In genomic region chr13:75800545-75800944, GRCh38 we compare ENCODE assay signal across 1 cellular context.
TF ChIP-seq lines count a peak whose summit lies in the region.

No MANE protein-coding gene starts in this region.

TF ChIP-seq in GM23338, 12 proteins besides CTCF, POLR2A, EP300 and RAD21 (continued from another document):
- no peak for TF ChIP-seq REST (IDR thresholded peaks at IDR 0.05; ENCODE audit: unreplicated experiment)
- no peak for TF ChIP-seq EZH2 (IDR thresholded peaks at IDR 0.05; ENCODE audit: low read depth, unreplicated experiment)
- TF ChIP-seq POLR2AphosphoS5 (IDR thresholded peaks at IDR 0.05; ENCODE audit: low read depth), result no peak
- TF ChIP-seq ZNF114 (CRISPR knock-in tag; IDR thresholded peaks at IDR 0.05), result no peak
- TF ChIP-seq EZH2phosphoT487 (IDR thresholded peaks at IDR 0.05; ENCODE audit: unreplicated experiment), result no peak
- TF ChIP-seq NANOG (IDR thresholded peaks at IDR 0.05; ENCODE audit: borderline replicate concordance), result no peak
- TF ChIP-seq ZNF462 (CRISPR knock-in tag; IDR thresholded peaks at IDR 0.05), result no peak
- no peak for TF ChIP-seq ZNF331 (CRISPR knock-in tag; IDR thresholded peaks at IDR 0.05; ENCODE audit: low read depth)
- TF ChIP-seq CREB1 (CRISPR knock-in tag; IDR thresholded peaks at IDR 0.05; ENCODE audit: low read depth), result no peak
- TF ChIP-seq STAT1 (IDR thresholded peaks at IDR 0.05; ENCODE audit: unreplicated experiment), result no peak
